ENCODE assay signal across 21 cellular contexts in genomic region chr5:33563983-33564908, GRCh38.
A peak's percentile ranks its signal among the peaks of the same experiment; 100 is the strongest.
DNase-seq lines count a peak whose midpoint lies in the region; ATAC-seq, FAIRE-seq and TF ChIP-seq lines count a peak whose summit lies in the region.
"Had no signal": no experiment of that assay in that cellular context is flagged by ENCODE, and none has a peak within 500 bp of the region (broad histone marks: within the 10 kb centered on the region; RNA-seq: fewer than 3 reads in every experiment).

No MANE protein-coding gene starts in this region.

- no peak overlapping the region for H3K4me3 ChIP-seq in Karpas-422 (ENCODE audit: low read length)
- no peak overlapping the region; a peak in 1 of 8 replicates for H3K4me3 ChIP-seq in H1 (ENCODE audit: extremely low read depth in 1 of 4, insufficient read depth in 2 of 4, low read depth in 3 of 4, low read length in 4 of 4)
- H3K4me3 ChIP-seq: mucosa of descending colon, thoracic aorta had no signal

- no peak overlapping the region for H3K14ac ChIP-seq in H1 (ENCODE audit: insufficient read length)

- 78% methylated on average over 2 of the region's 2 CpGs; no CpG with 5 or more reads in 1 of the 2 experiments for WGBS in H1 (ENCODE audit: extremely low coverage in 1 of 2, insufficient coverage in 1 of 2, insufficient read length in 1 of 2, insufficient replicate concordance in 2 of 2, low coverage in 1 of 2, low lambda C conversion rate in 2 of 2, missing lambda C conversion rate in 1 of 2), 2 experiments

- H2BK120ac ChIP-seq in H1 (replicated peaks; ENCODE audit: low read depth, low read length), result no peak overlapping the region

- no peaks in the 10 kb centered on the region for H3K79me1 ChIP-seq in H1 (ENCODE audit: low read depth, low read length)

- H4K8ac ChIP-seq in H1 (ENCODE audit: extremely low read depth, insufficient read depth, low read length), result no peak overlapping the region

- no peak overlapping the region for H3K27ac ChIP-seq in Karpas-422 (ENCODE audit: low read length)
- no peak overlapping the region; the same call in 1 of the 2 replicates for H3K27ac ChIP-seq in H1 (ENCODE audit: low read depth, low read length)

- no peaks in the 10 kb centered on the region for H3K9me2 ChIP-seq in Karpas-422 (replicated peaks; ENCODE audit: insufficient read depth, low read length)

- H3K4me1 ChIP-seq in Karpas-422 (ENCODE audit: low read length) (peaks cover 13% of the 10 kb centered on the region), H1 (replicated peaks in 1 of 4; ENCODE audit: control insufficient read depth in 3 of 4, insufficient read depth in 4 of 4, low read length in 3 of 4) (peaks cover 0 to 5% (median 0%) of the 10 kb centered on the region in 4 experiments; a peak in 4 of 7 replicates)

- H4K91ac ChIP-seq in H1 (replicated peaks; ENCODE audit: insufficient read length, low read length), result no peak overlapping the region

- no peaks in the 10 kb centered on the region for H4K20me1 ChIP-seq in Karpas-422 (ENCODE audit: insufficient read depth, low read depth, low read length)
- no peaks in the 10 kb centered on the region for H4K20me1 ChIP-seq in H1 (replicated peaks in 1 of 2; ENCODE audit: control insufficient read depth in 1 of 2, insufficient read depth in 2 of 2, low read length in 2 of 2)

- TF ChIP-seq CTCF in H1 (IDR thresholded peaks at IDR 0.05; ENCODE audit: control extremely low read depth in 1 of 3, insufficient read depth in 1 of 3, low read depth in 1 of 3, low read length in 3 of 3), result no peak

- no peak for TF ChIP-seq RAD21 in H1 (IDR thresholded peaks at IDR 0.05 in 1 of 2, conservative IDR thresholded peaks at IDR 0.05 in 1 of 2; ENCODE audit: low read depth in 2 of 2, low read length in 2 of 2)

- H3K79me2 ChIP-seq in Karpas-422 (ENCODE audit: low read length) (no peaks in the 10 kb centered on the region), H1 (ENCODE audit: control insufficient read depth in 1 of 2, insufficient read depth in 2 of 2, low read length in 2 of 2) (no peaks in the 10 kb centered on the region)

- no peak overlapping the region for H2AFZ ChIP-seq in Karpas-422 (ENCODE audit: low read length)
- no peak overlapping the region for H2AFZ ChIP-seq in H1 (ENCODE audit: low read length)

- no peak overlapping the region for H3K23ac ChIP-seq in H1 (ENCODE audit: insufficient read length)

- H3K27me3 ChIP-seq in Karpas-422 (ENCODE audit: low read length) (no peaks in the 10 kb centered on the region), H1 (replicated peaks in 1 of 4; ENCODE audit: control insufficient read depth in 3 of 4, extremely low read depth in 1 of 4, insufficient read depth in 3 of 4, low read length in 3 of 4) (no peaks in the 10 kb centered on the region)

- H3K9me3 ChIP-seq in Karpas-422 (ENCODE audit: low read length) (no peaks in the 10 kb centered on the region), H1 (ENCODE audit: insufficient read depth in 2 of 2, low read depth in 1 of 2, low read length in 1 of 2) (peaks cover 4 to 8% of the 10 kb centered on the region in 2 experiments; a peak in 1 of 4 replicates)
- H3K9me3 ChIP-seq: mucosa of descending colon, thoracic aorta had no signal

- no peak overlapping the region; the same call in 1 of the 2 replicates for H2BK15ac ChIP-seq in H1 (ENCODE audit: low read length)

- FAIRE-seq in H1 (lab: Jason Lieb, UNC), result no peak
- FAIRE-seq: TTC549 had no signal

- ATAC-seq in HG03135 (IDR thresholded peaks at IDR 0.05; ENCODE audit: unreplicated experiment), result no peak
- ATAC-seq in GM19023 (IDR thresholded peaks at IDR 0.05; ENCODE audit: unreplicated experiment), result no peak
- ATAC-seq: mucosa of descending colon had no signal

- H3K36me3 ChIP-seq in Karpas-422 (ENCODE audit: insufficient read depth, low read length) (no peaks in the 10 kb centered on the region), H1 (ENCODE audit: control insufficient read depth in 2 of 4, insufficient read depth in 4 of 4, low read length in 3 of 4) (no peaks in the 10 kb centered on the region; a peak in 1 of 8 replicates)
- H3K36me3 ChIP-seq: thoracic aorta had no signal

- CTCF ChIA-PET in H1 (lab: Charles Lee; ENCODE audit: partially characterized antibody), result interaction anchor here (0.9 to 1.7 kb wide), 6 partner anchors 9 to 371 kb away, joined by 3 to 5 read pairs (median 4); no protein-coding TSS in a partner anchor

- TF ChIP-seq POLR2A in H1 (IDR thresholded peaks at IDR 0.05; ENCODE audit: control extremely low read depth in 1 of 2, low read depth in 2 of 2, low read length in 2 of 2), result peak in 1 of 2 experiments; percentile 42; a peak in 1 of 3 replicates

- H3K56ac ChIP-seq in H1 (replicated peaks; ENCODE audit: insufficient read length, low read depth, low read length), result no peak overlapping the region

- H2AK5ac ChIP-seq in H1 (ENCODE audit: low read depth, low read length), result no peak overlapping the region

- DNase-seq in Karpas-422 (peak; percentile 30), H1 (ENCODE audit: low read depth in 1 of 2, low spot score in 2 of 2) (no peak), iPS DF 19.7 (ENCODE audit: low read depth, low spot score) (peak; percentile 48), putamen (ENCODE audit: low spot score) (peak; percentile 35), T-helper 2 cell (no peak)
- DNase-seq: activated CD4-positive, alpha-beta T cell treated with anti-CD3 and anti-CD28 coated beads for 48 hours; activated effector memory CD4-positive, alpha-beta T cell treated with Interleukin-2 at 50 U/mL for 16 hours; CD4-positive, alpha-beta memory T cell; DMS53; effector CD8-positive, alpha-beta T cell; HFFc6; mucosa of descending colon; NCI-H1092; NCI-H2081 treated with DMSO at 0.1 percent for 48 hours; NCI-H524 treated with DMSO at 0.1 percent for 48 hours; retina; SW 1271 had no signal

- H2BK5ac ChIP-seq in H1 (ENCODE audit: low read depth, low read length), result peak overlapping the region; percentile 61; the same call in 1 of the 2 replicates

- H3K9ac ChIP-seq in Karpas-422 (ENCODE audit: low read length) (no peak overlapping the region), H1 (replicated peaks in 1 of 4; ENCODE audit: extremely low read depth in 1 of 4, low read depth in 3 of 4, low read length in 3 of 4) (no peak overlapping the region)

- H3K4ac ChIP-seq in H1 (replicated peaks; ENCODE audit: insufficient read length, low read depth, low read length), result no peak overlapping the region

- POLR2A ChIA-PET in H1 (lab: Charles Lee; ENCODE audit: partially characterized antibody), result interaction anchor here (0.6 to 1.5 kb wide), 2 partner anchors 15 to 56 kb away, joined by 3 read pairs; no protein-coding TSS in a partner anchor

- peak overlapping the region; percentile 53; the same call in 1 of the 2 replicates for H2BK12ac ChIP-seq in H1 (ENCODE audit: low read depth, low read length)

- no peak overlapping the region for H4K5ac ChIP-seq in H1 (ENCODE audit: insufficient read length, low read depth, low read length)

- H2BK20ac ChIP-seq in H1 (ENCODE audit: low read length), result no peak overlapping the region

- H3K18ac ChIP-seq in H1 (ENCODE audit: extremely low read depth, low read length), result peak overlapping the region; percentile 55; the same call in 1 of the 2 replicates

- no peak overlapping the region for H3K4me2 ChIP-seq in Karpas-422 (ENCODE audit: low read depth, low read length, poor library complexity, severe bottlenecking)
- peak overlapping the region in 1 of 2 experiments; percentile 29; a peak in 1 of 4 replicates for H3K4me2 ChIP-seq in H1 (ENCODE audit: insufficient read depth in 1 of 2, low read depth in 2 of 2, low read length in 2 of 2)

- peak in 1 of 2 experiments; percentile 59; a peak in 1 of 3 replicates for TF ChIP-seq EP300 in H1 (IDR thresholded peaks at IDR 0.05; ENCODE audit: borderline replicate concordance in 1 of 2, low read depth in 2 of 2, low read length in 2 of 2)

- no peaks in the 10 kb centered on the region; the same call in 1 of the 2 replicates for H3K23me2 ChIP-seq in H1 (ENCODE audit: low read depth, low read length)

TF ChIP-seq in H1, 55 proteins besides CTCF, POLR2A, EP300 and RAD21:
- peak; percentile 89 for TF ChIP-seq SRF (IDR thresholded peaks at IDR 0.05; ENCODE audit: low read depth, low read length)
- no peak for TF ChIP-seq KDM5A (IDR thresholded peaks at IDR 0.05; ENCODE audit: low read length)
- no peak for TF ChIP-seq BRCA1 (IDR thresholded peaks at IDR 0.05; ENCODE audit: low read depth, low read length)
- peak; percentile 27 for TF ChIP-seq ASH2L (IDR thresholded peaks at IDR 0.05; ENCODE audit: low read length)

Comparison
In these comparisons a context has a peak if more than half of its experiments do, and no peak if none do; other contexts are left out.
1. DNase-seq: peak in Karpas-422 (single experiment), iPS DF 19.7 (single experiment) and putamen (single experiment); none in H1 (0 of 2) and T-helper 2 cell (0 of 5).